15 cellular contexts compared by ENCODE assay signal in the genomic region with DNA sequence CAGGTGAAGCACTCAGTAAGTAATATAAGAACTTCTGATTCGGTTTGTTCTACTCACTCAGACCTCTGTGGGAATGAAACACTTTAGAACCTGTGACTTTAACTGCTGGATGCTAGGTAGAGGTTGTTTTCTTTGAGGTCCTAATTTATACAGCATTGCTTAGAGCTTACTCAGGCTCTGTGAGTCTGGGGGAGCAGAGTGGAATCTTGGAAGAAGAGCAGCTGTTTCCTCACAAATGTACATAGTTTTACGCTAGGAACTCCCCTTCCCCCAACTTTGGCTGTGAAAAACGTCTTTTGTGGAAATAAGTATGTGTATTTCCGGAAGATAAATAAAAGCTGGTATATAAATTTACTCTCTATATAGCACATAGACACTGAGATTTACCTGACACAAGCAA.
DNase-seq lines count a peak whose midpoint lies in the region; ATAC-seq lines count a peak whose summit lies in the region.
"Had no signal": no experiment of that assay in that cellular context is flagged by ENCODE, and none has a peak within 500 bp of the region (broad histone marks: within the 10 kb centered on the region; RNA-seq: fewer than 3 reads in every experiment).

No MANE protein-coding gene starts in this region.

- H3K36me3 ChIP-seq in H7 (replicated peaks; ENCODE audit: control insufficient read depth, insufficient read depth, low read length) (no peaks in the 10 kb centered on the region), neuronal stem cell (replicated peaks in 1 of 2; ENCODE audit: control insufficient read depth in 2 of 2, insufficient read depth in 2 of 2, low read length in 2 of 2) (no peaks in the 10 kb centered on the region)
- H3K36me3 ChIP-seq: HAP-1 had no signal

- no peak overlapping the region for H3K4ac ChIP-seq in neuronal stem cell (ENCODE audit: low read length)

- no peak overlapping the region for H2AK5ac ChIP-seq in neuronal stem cell (ENCODE audit: low read depth, low read length)

- no peak overlapping the region for H3K14ac ChIP-seq in neuronal stem cell (ENCODE audit: low read length)

- DNase-seq in H7 (peak; percentile 5), astrocyte of the hippocampus (ENCODE audit: low read depth, low spot score) (peak; percentile 6), iPS DF 19.7 (ENCODE audit: low read depth, low spot score) (peak; percentile 1), neuronal stem cell (ENCODE audit: low spot score) (no peak), NCI-H748 (lab: John Stamatoyannopoulos, UW; ENCODE audit: unreplicated experiment) (no peak), HK-2 (ENCODE audit: unreplicated experiment) (no peak)
- DNase-seq: C1 segment of cervical spinal cord; Calu3; CD4-positive, alpha-beta T cell; DMS153; DMS79 treated with DMSO at 0.1 percent for 48 hours; EL had no signal

- H3K23ac ChIP-seq in neuronal stem cell (ENCODE audit: low read depth, low read length, poor library complexity): no peak overlapping the region

- WGBS in neuronal stem cell (ENCODE audit: extremely low coverage in 2 of 2, insufficient read length in 2 of 2, insufficient replicate concordance in 1 of 2), 2 donors: no CpG with 5 or more reads among the region's 4 CpGs

- peaks cover 0 to 8% of the 10 kb centered on the region in 2 donors for H3K4me1 ChIP-seq in neuronal stem cell (ENCODE audit: control insufficient read depth in 2 of 2, insufficient read depth in 1 of 2, low read depth in 1 of 2, low read length in 2 of 2)
- H3K4me1 ChIP-seq: HAP-1 had no signal

- no peak overlapping the region for H2BK15ac ChIP-seq in neuronal stem cell (ENCODE audit: low read length)

- H2BK12ac ChIP-seq in neuronal stem cell (ENCODE audit: low read length): no peak overlapping the region

- H2AFZ ChIP-seq in neuronal stem cell (ENCODE audit: low read length): peak overlapping the region; percentile 75

- H4K91ac ChIP-seq in neuronal stem cell (ENCODE audit: low read depth, low read length, poor library complexity): no peak overlapping the region

- H2BK5ac ChIP-seq in neuronal stem cell (ENCODE audit: low read length): no peak overlapping the region

- no peak overlapping the region for H3K18ac ChIP-seq in neuronal stem cell (ENCODE audit: low read length)

- H4K8ac ChIP-seq in neuronal stem cell (ENCODE audit: low read depth, low read length): no peak overlapping the region

- H3K27ac ChIP-seq in neuronal stem cell (replicated peaks; ENCODE audit: low read length): no peak overlapping the region
- H3K27ac ChIP-seq: HL-60 had no signal

- H3K4me2 ChIP-seq in neuronal stem cell (ENCODE audit: insufficient read depth, low read length, poor library complexity, severe bottlenecking): no peak overlapping the region

- ATAC-seq in HG02623 (IDR thresholded peaks at IDR 0.05; ENCODE audit: unreplicated experiment): no peak

- H3K4me3 ChIP-seq in H7 (ENCODE audit: insufficient read depth, low read depth, low read length) (no peak overlapping the region), neuronal stem cell (ENCODE audit: low read length in 2 of 2) (no peak overlapping the region)
- H3K4me3 ChIP-seq: HAP-1 had no signal

- H3K79me1 ChIP-seq in neuronal stem cell (ENCODE audit: low read depth, low read length): no peaks in the 10 kb centered on the region

- H3K27me3 ChIP-seq in H7 (ENCODE audit: control insufficient read depth, insufficient read depth, low read length): no peaks in the 10 kb centered on the region
- H3K27me3 ChIP-seq in neuronal stem cell (ENCODE audit: control insufficient read depth in 3 of 3, insufficient read depth in 3 of 3, low read depth in 1 of 3, low read length in 3 of 3): no peaks in the 10 kb centered on the region

- H3K9me3 ChIP-seq in neuronal stem cell (replicated peaks in 1 of 2; ENCODE audit: control insufficient read depth in 2 of 2, insufficient read depth in 1 of 2, low read depth in 1 of 2, low read length in 2 of 2): no peaks in the 10 kb centered on the region
- H3K9me3 ChIP-seq: HAP-1 had no signal

- no peak overlapping the region for H2BK120ac ChIP-seq in neuronal stem cell (ENCODE audit: low read depth, low read length)

- H3K9ac ChIP-seq in neuronal stem cell (ENCODE audit: low read depth, low read length, poor library complexity): no peak overlapping the region

Comparison
In these comparisons a context has a peak if more than half of its experiments do, and no peak if none do; other contexts are left out.
1. DNase-seq: peak in H7 (single experiment), astrocyte of the hippocampus (single experiment) and iPS DF 19.7 (single experiment); none in neuronal stem cell (single experiment), NCI-H748 (single experiment) and HK-2 (single experiment).